In genomic region chr18:10637858-10638540, GRCh38 we compare ENCODE assay signal across 5 cellular contexts.
DNase-seq lines count a peak whose midpoint lies in the region; ATAC-seq, FAIRE-seq and TF ChIP-seq lines count a peak whose summit lies in the region.
"Not testable (repeated sequence)": the region's sequence is repeated elsewhere in the genome, so short reads cannot be mapped to it uniquely, and the experiment has no call there.

No MANE protein-coding gene starts in this region.

- not testable (repeated sequence) for H2AFZ ChIP-seq in K562 (ENCODE audit: low read depth, low read length); HepG2 (ENCODE audit: low read length)

- not testable (repeated sequence) for TF ChIP-seq RAD21 in K562 (CRISPR knock-in tag; conservative IDR thresholded peaks at IDR 0.05 in 1 of 2, IDR thresholded peaks at IDR 0.05 in 1 of 2); HepG2 (CRISPR knock-in tag; IDR thresholded peaks at IDR 0.05)

- H3K27ac ChIP-seq in K562 (ENCODE audit: extremely low read depth, low read depth, low read length); HepG2 (ENCODE audit: extremely low read length, insufficient read depth, low read length); upper lobe of right lung: not testable (repeated sequence)

- not testable (repeated sequence) for BruUV-seq in K562 (replicated peaks; lab: Mats Ljungman, UMichigan); HepG2 (replicated peaks; lab: Mats Ljungman, UMichigan)

- intact Hi-C loops in K562 (cut with micrococcal nuclease); HepG2 (cut with micrococcal nuclease; ENCODE audit: unreplicated experiment); upper lobe of right lung (cut with DNase I): not testable (repeated sequence)

- H3K4me1 ChIP-seq in K562 (replicated peaks in 1 of 2; ENCODE audit: control insufficient read depth in 2 of 2, insufficient read depth in 2 of 2, low read length in 2 of 2); HepG2 (ENCODE audit: insufficient read depth, low read length); upper lobe of right lung: not testable (repeated sequence)

- ATAC-seq in K562 (peak; percentile 65), HepG2 (peak; percentile 82), upper lobe of right lung (peak; percentile 20)
- ATAC-seq in stimulated activated effector memory CD8-positive, alpha-beta T cell treated with anti-CD3 and anti-CD28 coated beads, Interleukin-12 subunit alpha, Interleukin-12 subunit beta, amount 100 ng/mL, for 72 hours: peak; percentile 24

- not testable (repeated sequence) for H3K9ac ChIP-seq in K562 (ENCODE audit: insufficient read depth in 1 of 2, low read depth in 2 of 2, low read length in 2 of 2); HepG2 (ENCODE audit: insufficient read depth, low read depth, low read length)

- CTCF ChIA-PET in K562 (lab: Yijun Ruan, JAX; ENCODE audit: low intra/inter-chr PET ratio); HepG2 (lab: Yijun Ruan, JAX; ENCODE audit: low intra/inter-chr PET ratio, low total read pairs): not testable (repeated sequence)

- not testable (repeated sequence) for H3K79me2 ChIP-seq in K562 (ENCODE audit: control insufficient read depth, insufficient read depth, low read length); HepG2 (ENCODE audit: insufficient read depth, low read length)

- not testable (repeated sequence) for H3K9me3 ChIP-seq in K562 (replicated peaks; ENCODE audit: control insufficient read depth, insufficient read depth, low read depth, low read length); HepG2 (ENCODE audit: low read length); upper lobe of right lung

- not testable (repeated sequence) for H3K36me3 Mint-ChIP-seq in stimulated activated effector memory CD8-positive, alpha-beta T cell treated with anti-CD3 and anti-CD28 coated beads, Interleukin-12 subunit alpha, Interleukin-12 subunit beta, amount 100 ng/mL, for 72 hours

- H3K4me3 Mint-ChIP-seq in stimulated activated effector memory CD8-positive, alpha-beta T cell treated with anti-CD3 and anti-CD28 coated beads, Interleukin-12 subunit alpha, Interleukin-12 subunit beta, amount 100 ng/mL, for 72 hours: not testable (repeated sequence)

- not testable (repeated sequence) for H3K36me3 ChIP-seq in K562 (ENCODE audit: control insufficient read depth, insufficient read depth, low read length); HepG2 (replicated peaks in 1 of 2; ENCODE audit: control insufficient read depth in 1 of 2, insufficient read depth in 2 of 2, low read length in 2 of 2); upper lobe of right lung

- H3K9me1 ChIP-seq in K562 (ENCODE audit: control insufficient read depth, insufficient read depth, low read length): not testable (repeated sequence)

- not testable (repeated sequence) for H3K9me3 Mint-ChIP-seq in stimulated activated effector memory CD8-positive, alpha-beta T cell treated with anti-CD3 and anti-CD28 coated beads, Interleukin-12 subunit alpha, Interleukin-12 subunit beta, amount 100 ng/mL, for 72 hours

- not testable (repeated sequence) for TF ChIP-seq EP300 in K562 (IDR thresholded peaks at IDR 0.05; ENCODE audit: low read length); HepG2 (IDR thresholded peaks at IDR 0.05; ENCODE audit: low read depth in 2 of 2, low read length in 2 of 2); HepG2 (CRISPR knock-in tag; IDR thresholded peaks at IDR 0.05; ENCODE audit: borderline replicate concordance)

- POLR2A ChIA-PET in K562 (lab: Yijun Ruan, JAX); HepG2 (lab: Yijun Ruan, JAX): not testable (repeated sequence)

- TF ChIP-seq POLR2A in K562 (conservative IDR thresholded peaks at IDR 0.05); HepG2 (IDR thresholded peaks at IDR 0.05; ENCODE audit: insufficient read depth in 1 of 2, low read depth in 2 of 2, low read length in 2 of 2): not testable (repeated sequence)

- H4K20me1 ChIP-seq in K562 (replicated peaks; ENCODE audit: control insufficient read depth, insufficient read depth, low read length); HepG2 (ENCODE audit: insufficient read depth, low read length): not testable (repeated sequence)

- not testable (repeated sequence) for H3K4me2 ChIP-seq in K562 (ENCODE audit: insufficient read depth, low read length); HepG2 (ENCODE audit: low read depth, low read length)

- not testable (repeated sequence) for H3K4me1 Mint-ChIP-seq in stimulated activated effector memory CD8-positive, alpha-beta T cell treated with anti-CD3 and anti-CD28 coated beads, Interleukin-12 subunit alpha, Interleukin-12 subunit beta, amount 100 ng/mL, for 72 hours

- in situ Hi-C loops in K562 (cut with MboI); HepG2 (cut with HindIII; ENCODE audit: extremely low pct_ligation_motif_present, low pct_unique_long_range_greater_than_20kb): not testable (repeated sequence)

- TF ChIP-seq CTCF in K562 (IDR thresholded peaks at IDR 0.05 in 2 of 3, conservative IDR thresholded peaks at IDR 0.05 in 1 of 3; ENCODE audit: insufficient read depth in 2 of 3, low read depth in 1 of 3, low read length in 3 of 3); HepG2 (CRISPR knock-in tag; IDR thresholded peaks at IDR 0.05); upper lobe of right lung (IDR thresholded peaks at IDR 0.05): not testable (repeated sequence)

- H3K27ac Mint-ChIP-seq in stimulated activated effector memory CD8-positive, alpha-beta T cell treated with anti-CD3 and anti-CD28 coated beads, Interleukin-12 subunit alpha, Interleukin-12 subunit beta, amount 100 ng/mL, for 72 hours: not testable (repeated sequence)

- H3K4me3 ChIP-seq in K562; HepG2 (replicated peaks in 1 of 3; ENCODE audit: insufficient read depth in 1 of 3, low read depth in 2 of 3, low read length in 3 of 3); upper lobe of right lung: not testable (repeated sequence)

- FAIRE-seq in K562 (lab: Jason Lieb, UNC); HepG2 (lab: Jason Lieb, UNC): not testable (repeated sequence)

- H3K27me3 ChIP-seq in K562 (ENCODE audit: control insufficient read depth in 2 of 2, insufficient read depth in 2 of 2, low read length in 2 of 2); HepG2 (ENCODE audit: control insufficient read depth in 1 of 2, insufficient read depth in 2 of 2, low read length in 2 of 2); upper lobe of right lung: not testable (repeated sequence)

- WGBS in K562 (ENCODE audit: insufficient coverage, low coverage, missing lambda C conversion rate): 32% methylated on average over 3 of the region's 11 CpGs
- 80% methylated on average over 2 of the region's 11 CpGs for WGBS in HepG2 (ENCODE audit: low lambda C conversion rate)

- peak; percentile 52 for DNase-seq in DMS 273 (lab: John Stamatoyannopoulos, UW; ENCODE audit: unreplicated experiment)
- DNase-seq in K562 (ENCODE audit: extremely low read depth in 1 of 4, low spot score in 3 of 4); HepG2 (ENCODE audit: low spot score); stimulated activated effector memory CD8-positive, alpha-beta T cell treated with anti-CD3 and anti-CD28 coated beads, Interleukin-12 subunit alpha, Interleukin-12 subunit beta, amount 100 ng/mL, for 72 hours (ENCODE audit: low spot score in 2 of 2); upper lobe of right lung: not testable (repeated sequence)

Comparison
In these comparisons a context has a peak if more than half of its experiments do, and no peak if none do; other contexts are left out.
1. ATAC-seq: peak in every context shown above with its lines; median percentile 82 in HepG2; 65 in K562; 24 in stimulated activated effector memory CD8-positive, alpha-beta T cell treated with anti-CD3 and anti-CD28 coated beads, Interleukin-12 subunit alpha, Interleukin-12 subunit beta, amount 100 ng/mL, for 72 hours; 20 in upper lobe of right lung.